ENCODE assay signal across 23 cellular contexts in the genomic region with DNA sequence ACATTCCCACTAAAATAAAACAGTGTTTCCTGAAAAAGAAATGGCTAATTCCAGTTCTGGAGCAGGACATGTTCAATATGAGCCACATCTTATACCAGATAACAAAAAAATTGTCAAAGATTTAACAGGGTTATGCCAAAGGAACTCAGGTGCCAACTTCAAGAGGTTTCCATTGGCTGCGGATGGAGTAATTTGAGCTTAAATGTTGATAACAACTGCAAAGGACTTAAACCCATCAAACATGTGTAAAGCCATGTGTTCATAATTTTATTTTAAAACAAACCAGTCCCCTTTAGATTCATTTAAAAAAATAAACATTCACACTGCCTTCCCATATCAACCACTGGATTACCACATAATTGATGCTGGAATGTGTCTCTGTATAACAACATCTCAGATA.
DNase-seq lines count a peak whose midpoint lies in the region; ATAC-seq, FAIRE-seq and TF ChIP-seq lines count a peak whose summit lies in the region.
"Had no signal": no experiment of that assay in that cellular context is flagged by ENCODE, and none has a peak within 500 bp of the region (broad histone marks: within the 10 kb centered on the region; RNA-seq: fewer than 3 reads in every experiment).

No MANE protein-coding gene starts in this region.

- H3K4me1 Mint-ChIP-seq in mesothelial cell of epicardium = peaks cover 32% of the 10 kb centered on the region
- H3K4me1 Mint-ChIP-seq: B cell; CD4-positive, CD25-positive, alpha-beta regulatory T cell had no signal

- FAIRE-seq in kidney (lab: Jason Lieb, UNC) = no peak
- FAIRE-seq: A204.1, GM12878, GM19239, H54 had no signal

- H3K4me1 ChIP-seq in kidney (ENCODE audit: control insufficient read depth in 1 of 2, insufficient read depth in 1 of 2, low read depth in 1 of 2, low read length in 2 of 2) = no peaks in the 10 kb centered on the region
- no peaks in the 10 kb centered on the region for H3K4me1 ChIP-seq in right lobe of liver
- H3K4me1 ChIP-seq: BLaER1, Caco-2, HAP-1 had no signal

- H3K27ac ChIP-seq in kidney (ENCODE audit: low read depth in 2 of 2, low read length in 2 of 2) (no peak overlapping the region), right lobe of liver (no peak overlapping the region)
- H3K27ac ChIP-seq: 22Rv1, BLaER1, C4-2B had no signal

- H3K36me3 ChIP-seq in kidney (ENCODE audit: control insufficient read depth in 1 of 2, insufficient read depth in 2 of 2, low read length in 2 of 2) = no peaks in the 10 kb centered on the region
- no peaks in the 10 kb centered on the region for H3K36me3 ChIP-seq in right lobe of liver
- H3K36me3 ChIP-seq: BLaER1, HAP-1 had no signal

- peaks cover 17% of the 10 kb centered on the region for H3K9me3 Mint-ChIP-seq in mesothelial cell of epicardium
- H3K9me3 Mint-ChIP-seq: CD8-positive, alpha-beta T cell had no signal

- peak; percentile 37 for DNase-seq in EH (ENCODE audit: low read depth)
- DNase-seq in fibroblast of peridontal ligament (ENCODE audit: extremely low read depth) = peak; percentile 48
- no peak for DNase-seq in mesothelial cell of epicardium (ENCODE audit: low spot score in 2 of 2, unreplicated experiment in 2 of 2)
- no peak for DNase-seq in kidney
- no peak for DNase-seq in right lobe of liver
- no peak for DNase-seq in HCEC 1CT
- DNase-seq: Caco-2; CD4-positive, CD25-positive, alpha-beta regulatory T cell; CD8-positive, alpha-beta T cell; DMS153; DND-41; EL; GDM1; GOT3 had no signal

- TF ChIP-seq CTCF in mesothelial cell of epicardium (IDR thresholded peaks at IDR 0.05; ENCODE audit: unreplicated experiment) (no peak), kidney (IDR thresholded peaks at IDR 0.05; ENCODE audit: borderline replicate concordance, extremely low read depth, insufficient read depth) (no peak), right lobe of liver (IDR thresholded peaks at IDR 0.05) (no peak)

- ATAC-seq in right lobe of liver = no peak
- ATAC-seq: CD8-positive, alpha-beta T cell; GM12878 had no signal

- H3K4me3 Mint-ChIP-seq in mesothelial cell of epicardium = no peak overlapping the region
- H3K4me3 Mint-ChIP-seq: B cell; CD4-positive, CD25-positive, alpha-beta regulatory T cell; CD8-positive, alpha-beta T cell had no signal

- H3K36me3 Mint-ChIP-seq in mesothelial cell of epicardium = no peaks in the 10 kb centered on the region
- H3K36me3 Mint-ChIP-seq: CD4-positive, CD25-positive, alpha-beta regulatory T cell; CD8-positive, alpha-beta T cell had no signal

- H3K9me3 ChIP-seq in kidney (ENCODE audit: control insufficient read depth in 1 of 2, low read length in 2 of 2) (no peaks in the 10 kb centered on the region), right lobe of liver (no peaks in the 10 kb centered on the region)
- H3K9me3 ChIP-seq: BLaER1, Caco-2, HAP-1 had no signal

- intact Hi-C loops in kidney (cut with DNase I) (no loop called here), right lobe of liver (cut with DNase I) (no loop called here)

- no peak for TF ChIP-seq POLR2A in right lobe of liver (IDR thresholded peaks at IDR 0.05)

- H3K27me3 ChIP-seq in right lobe of liver = no peaks in the 10 kb centered on the region
- H3K27me3 ChIP-seq: BLaER1 had no signal

- no peak overlapping the region for H3K9ac ChIP-seq in kidney (ENCODE audit: low read length in 2 of 2)
- H3K9ac ChIP-seq: BLaER1 had no signal

- H3K27ac Mint-ChIP-seq in mesothelial cell of epicardium = peak overlapping the region; percentile 28
- H3K27ac Mint-ChIP-seq: B cell; CD4-positive, CD25-positive, alpha-beta regulatory T cell; CD8-positive, alpha-beta T cell had no signal

- H3K4me3 ChIP-seq in kidney (ENCODE audit: low read length in 2 of 2) (no peak overlapping the region), right lobe of liver (no peak overlapping the region)
- H3K4me3 ChIP-seq: BLaER1, GM12878, HAP-1 had no signal

- H3K27me3 Mint-ChIP-seq in mesothelial cell of epicardium (ENCODE audit: low read depth) = no peaks in the 10 kb centered on the region
- H3K27me3 Mint-ChIP-seq: B cell; CD4-positive, CD25-positive, alpha-beta regulatory T cell had no signal

- WGBS in right lobe of liver (ENCODE audit: insufficient coverage, low coverage, low lambda C conversion rate, missing lambda C conversion rate) = 79% methylated on average over 1 of the region's 1 CpG

Comparison
In these comparisons a context has a peak if more than half of its experiments do, and no peak if none do; other contexts are left out.
1. DNase-seq: peak in EH (single experiment) and fibroblast of peridontal ligament (single experiment); none in mesothelial cell of epicardium (0 of 2), kidney (single experiment), right lobe of liver (0 of 3) and HCEC 1CT (single experiment).